Comparison of ENCODE assay signal across 8 cellular contexts in the genomic region with DNA sequence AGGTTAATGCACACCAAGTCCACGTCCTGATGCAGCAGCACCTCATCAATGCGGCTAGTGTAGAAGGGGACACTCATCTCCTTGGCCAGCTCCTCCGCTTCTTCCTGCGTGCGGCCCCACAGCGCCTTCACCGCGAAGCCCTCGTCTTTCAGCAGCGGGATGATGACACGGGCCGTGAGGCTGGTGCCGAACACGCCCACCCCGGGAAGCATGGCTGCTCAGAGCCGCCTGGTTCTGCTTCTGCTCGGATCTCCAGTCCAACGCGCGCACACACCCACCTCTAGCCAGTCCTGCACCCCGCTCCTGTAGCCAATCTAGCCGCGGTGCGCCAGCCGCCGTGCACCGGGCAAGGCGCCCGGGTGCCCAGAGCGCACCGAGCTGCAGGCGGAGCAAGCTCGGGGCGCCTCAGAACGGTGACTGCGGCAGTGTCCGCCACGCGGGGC. TPM values are rescaled to one million over a fixed set of nuclear protein-coding genes. Genes with fewer than 3 reads are reported as not detected.
DNase-seq lines count a peak whose midpoint lies in the region; ATAC-seq and TF ChIP-seq lines count a peak whose summit lies in the region.

No MANE protein-coding gene starts in this region.

- H3K4me1 ChIP-seq in mucosa of rectum (ENCODE audit: control insufficient read depth in 2 of 2, insufficient read depth in 2 of 2, low read length in 2 of 2): peaks cover 14 to 15% of the 10 kb centered on the region in 2 donors

- peak overlapping the region; percentile 80 for H3K27ac ChIP-seq in epithelial cell of prostate
- H3K27ac ChIP-seq in mucosa of rectum (ENCODE audit: low read depth in 2 of 2, low read length in 2 of 2): peak overlapping the region; percentile 90 to 91

- no peaks in the 10 kb centered on the region for H3K9me3 ChIP-seq in mucosa of rectum (ENCODE audit: control insufficient read depth in 2 of 2, low read length in 2 of 2)

- DNase-seq in AG04449 (ENCODE audit: low read depth, low spot score): no peak
- DNase-seq in NCI-H748 (lab: John Stamatoyannopoulos, UW; ENCODE audit: unreplicated experiment): peak; percentile 81
- DNase-seq in activated CD8-positive, alpha-beta memory T cell treated with anti-CD3 and anti-CD28 coated beads, Interleukin-2, amount 10 ng/mL, durations not matched to agents 7 days and 5 days: peak; percentile 82
- no peak for DNase-seq in epithelial cell of prostate (ENCODE audit: low read depth, low spot score)
- DNase-seq in stimulated activated naive B cell treated with anti-CD40 and anti-IgM and Interleukin-4, amounts not matched to agents 10 μg/mL and 1 μg/mL and 100 μg/mL, for 72 hours: peak; percentile 65

- H3K27me3 ChIP-seq in mucosa of rectum (ENCODE audit: control insufficient read depth in 2 of 2, insufficient read depth in 2 of 2, low read length in 2 of 2): peaks cover 0 to 2% of the 10 kb centered on the region in 2 donors

- H3K4me3 Mint-ChIP-seq in activated CD8-positive, alpha-beta memory T cell treated with anti-CD3 and anti-CD28 coated beads, Interleukin-2, amount 10 ng/mL, durations not matched to agents 7 days and 5 days: peak overlapping the region; percentile 79
- peak overlapping the region; percentile 97 to 99 for H3K4me3 Mint-ChIP-seq in stimulated activated naive B cell treated with anti-CD40 and anti-IgM and Interleukin-4, amounts not matched to agents 10 μg/mL and 1 μg/mL and 100 μg/mL, for 72 hours

- CTCF ChIA-PET in AG04449 (lab: Yijun Ruan, JAX): interaction anchor here (1.0 to 2.1 kb wide), 6 partner anchors 10 to 156 kb away, joined by 3 to 6 read pairs (median 4); a partner anchor contains a TSS
- CTCF ChIA-PET in activated CD8-positive, alpha-beta memory T cell treated with anti-CD3 and anti-CD28 coated beads, Interleukin-2, amount 10 ng/mL, durations not matched to agents 7 days and 5 days (lab: Charles Lee): interaction anchor here (0.9 to 4.4 kb wide), 12 partner anchors 21 to 159 kb away, joined by 3 to 33 read pairs (median 4); a partner anchor contains a TSS

- peak overlapping the region; percentile 74 to 81 for H3K9ac ChIP-seq in mucosa of rectum (ENCODE audit: low read depth in 1 of 2, low read length in 2 of 2)

- POLR2A ChIA-PET in AG04449 (lab: Yijun Ruan, JAX): interaction anchor here (0.9 to 1.3 kb wide), 2 partner anchors 129 to 131 kb away, joined by 3 to 5 read pairs; a partner anchor contains a TSS

- H3K9me3 Mint-ChIP-seq in activated CD8-positive, alpha-beta memory T cell treated with anti-CD3 and anti-CD28 coated beads, Interleukin-2, amount 10 ng/mL, durations not matched to agents 7 days and 5 days (ENCODE audit: low read depth): no peaks in the 10 kb centered on the region
- H3K9me3 Mint-ChIP-seq in stimulated activated naive B cell treated with anti-CD40 and anti-IgM and Interleukin-4, amounts not matched to agents 10 μg/mL and 1 μg/mL and 100 μg/mL, for 72 hours: no peaks in the 10 kb centered on the region

- ATAC-seq in GM18858 (IDR thresholded peaks at IDR 0.05; ENCODE audit: unreplicated experiment) (peak; percentile 20), HG03064 (IDR thresholded peaks at IDR 0.05; ENCODE audit: low read depth, unreplicated experiment) (peak; percentile 28)
- ATAC-seq in activated CD8-positive, alpha-beta memory T cell treated with anti-CD3 and anti-CD28 coated beads, Interleukin-2, amount 10 ng/mL, durations not matched to agents 7 days and 5 days: peak; percentile 38
- peak; percentile 63 to 65 for ATAC-seq in stimulated activated naive B cell treated with anti-CD40 and anti-IgM and Interleukin-4, amounts not matched to agents 10 μg/mL and 1 μg/mL and 100 μg/mL, for 72 hours (replicated peaks)

- peaks cover 45% of the 10 kb centered on the region for H3K4me1 Mint-ChIP-seq in activated CD8-positive, alpha-beta memory T cell treated with anti-CD3 and anti-CD28 coated beads, Interleukin-2, amount 10 ng/mL, durations not matched to agents 7 days and 5 days
- H3K4me1 Mint-ChIP-seq in stimulated activated naive B cell treated with anti-CD40 and anti-IgM and Interleukin-4, amounts not matched to agents 10 μg/mL and 1 μg/mL and 100 μg/mL, for 72 hours: peaks cover 29 to 39% of the 10 kb centered on the region in 2 donors

- H3K36me3 Mint-ChIP-seq in activated CD8-positive, alpha-beta memory T cell treated with anti-CD3 and anti-CD28 coated beads, Interleukin-2, amount 10 ng/mL, durations not matched to agents 7 days and 5 days: no peaks in the 10 kb centered on the region
- peaks cover 2 to 11% of the 10 kb centered on the region in 2 donors for H3K36me3 Mint-ChIP-seq in stimulated activated naive B cell treated with anti-CD40 and anti-IgM and Interleukin-4, amounts not matched to agents 10 μg/mL and 1 μg/mL and 100 μg/mL, for 72 hours

- H3K27ac Mint-ChIP-seq in activated CD8-positive, alpha-beta memory T cell treated with anti-CD3 and anti-CD28 coated beads, Interleukin-2, amount 10 ng/mL, durations not matched to agents 7 days and 5 days: peak overlapping the region; percentile 71
- peak overlapping the region; percentile 92 for H3K27ac Mint-ChIP-seq in stimulated activated naive B cell treated with anti-CD40 and anti-IgM and Interleukin-4, amounts not matched to agents 10 μg/mL and 1 μg/mL and 100 μg/mL, for 72 hours

- H3K4me3 ChIP-seq in AG04449 (ENCODE audit: low read depth, low read length) (peak overlapping the region; percentile 68), mucosa of rectum (ENCODE audit: low read length in 2 of 2) (peak overlapping the region; percentile 70 to 84)

- peaks cover 9% of the 10 kb centered on the region for H3K27me3 Mint-ChIP-seq in activated CD8-positive, alpha-beta memory T cell treated with anti-CD3 and anti-CD28 coated beads, Interleukin-2, amount 10 ng/mL, durations not matched to agents 7 days and 5 days
- no peaks in the 10 kb centered on the region for H3K27me3 Mint-ChIP-seq in stimulated activated naive B cell treated with anti-CD40 and anti-IgM and Interleukin-4, amounts not matched to agents 10 μg/mL and 1 μg/mL and 100 μg/mL, for 72 hours

- H3K36me3 ChIP-seq in mucosa of rectum (ENCODE audit: control insufficient read depth in 2 of 2, insufficient read depth in 2 of 2, low read length in 2 of 2): no peaks in the 10 kb centered on the region

- TF ChIP-seq CTCF in AG04449 (IDR thresholded peaks at IDR 0.05; ENCODE audit: insufficient read depth, low read length, missing control alignments): no peak

RNA-seq across cellular contexts. Expression of a gene that starts 0.7 kb away (rescaled TPM):
- 10 to 100 TPM; 10.6 to 11.6 TPM for total RNA-seq in activated CD8-positive, alpha-beta memory T cell treated with anti-CD3 and anti-CD28 coated beads, Interleukin-2, amount 10 ng/mL, durations not matched to agents 7 days and 5 days

Comparison
In these comparisons a context has a peak if more than half of its experiments do, and no peak if none do; other contexts are left out.
1. DNase-seq: peak in NCI-H748 (single experiment), activated CD8-positive, alpha-beta memory T cell treated with anti-CD3 and anti-CD28 coated beads, Interleukin-2, amount 10 ng/mL, durations not matched to agents 7 days and 5 days (single experiment) and stimulated activated naive B cell treated with anti-CD40 and anti-IgM and Interleukin-4, amounts not matched to agents 10 μg/mL and 1 μg/mL and 100 μg/mL, for 72 hours (single experiment); none in AG04449 (single experiment) and epithelial cell of prostate (single experiment).
2. Peak in every context shown above with its lines, with median percentiles within 50 percentile points of each other: ATAC-seq.